ENCODE assay signal across 16 cellular contexts in genomic region chr15:93312891-93313486, GRCh38.
DNase-seq lines count a peak whose midpoint lies in the region; ATAC-seq and TF ChIP-seq lines count a peak whose summit lies in the region.
"Had no signal": no experiment of that assay in that cellular context is flagged by ENCODE, and none has a peak within 500 bp of the region (broad histone marks: within the 10 kb centered on the region; RNA-seq: fewer than 3 reads in every experiment).

No MANE protein-coding gene starts in this region.

- peak in 10 of 14 donors; percentile 3 to 80 (median 60) for DNase-seq in C1 segment of cervical spinal cord (lab: John Stamatoyannopoulos, UW)
- DNase-seq in hippocampal formation (lab: John Stamatoyannopoulos, UW) = peak; percentile 35 to 64
- peak in 44 of 56 donors; percentile 12 to 84 (median 50) for DNase-seq in nucleus accumbens (lab: John Stamatoyannopoulos, UW)
- DNase-seq in activated CD4-positive, alpha-beta T cell treated with anti-CD3 and anti-CD28 coated beads, Interleukin-2, amount 10 ng/mL, durations not matched to agents 7 days and 5 days = no peak
- no peak for DNase-seq in kidney glomerular epithelial cell (lab: John Stamatoyannopoulos, UW)
- DNase-seq: body of pancreas, foreskin fibroblast, naive B cell, NCI-H526 had no signal

- H3K36me3 Mint-ChIP-seq in brain = peaks cover 3% of the 10 kb centered on the region
- no peaks in the 10 kb centered on the region for H3K36me3 Mint-ChIP-seq in activated CD4-positive, alpha-beta T cell treated with anti-CD3 and anti-CD28 coated beads, Interleukin-2, amount 10 ng/mL, durations not matched to agents 7 days and 5 days (ENCODE audit: low read depth)
- H3K36me3 Mint-ChIP-seq: activated naive CD4-positive, alpha-beta T cell treated with anti-CD3 and anti-CD28 coated beads, Interleukin-2, amount 50 U/mL, for 24 hours; naive B cell had no signal

- TF ChIP-seq CTCF in brain (conservative IDR thresholded peaks at IDR 0.05) = no peak

- CTCF ChIA-PET in activated CD4-positive, alpha-beta T cell treated with anti-CD3 and anti-CD28 coated beads, Interleukin-2, amount 10 ng/mL, durations not matched to agents 7 days and 5 days (lab: Charles Lee) = no interaction called here

- H3K4me1 Mint-ChIP-seq in brain = peaks cover 55% of the 10 kb centered on the region
- no peaks in the 10 kb centered on the region for H3K4me1 Mint-ChIP-seq in activated CD4-positive, alpha-beta T cell treated with anti-CD3 and anti-CD28 coated beads, Interleukin-2, amount 10 ng/mL, durations not matched to agents 7 days and 5 days
- H3K4me1 Mint-ChIP-seq: activated naive CD4-positive, alpha-beta T cell treated with anti-CD3 and anti-CD28 coated beads, Interleukin-2, amount 50 U/mL, for 24 hours; naive B cell had no signal

- H3K27ac Mint-ChIP-seq in brain = peak overlapping the region; percentile 69 to 88 (median 82)
- H3K27ac Mint-ChIP-seq in activated CD4-positive, alpha-beta T cell treated with anti-CD3 and anti-CD28 coated beads, Interleukin-2, amount 10 ng/mL, durations not matched to agents 7 days and 5 days = no peak overlapping the region
- H3K27ac Mint-ChIP-seq: activated naive CD4-positive, alpha-beta T cell treated with anti-CD3 and anti-CD28 coated beads, Interleukin-2, amount 50 U/mL, for 24 hours; activated T-helper 1 cell treated with anti-CD3 and anti-CD28 coated beads, Interleukin-12 subunit alpha, Interleukin-12 subunit beta, Interleukin-2, Interleukin-4 antibody, amounts not matched to agents 30 ng/mL and 10 ng/mL and 1 ng/mL, durations not matched to agents 14 hours and 24 hours and 36 hours; dendritic cell treated with granulocyte-macrophage colony-stimulating factor and Interleukin-4, amounts not matched to agents 40 ng/mL and 50 ng/mL, for 4 days had no signal

- H3K27me3 Mint-ChIP-seq in brain = no peaks in the 10 kb centered on the region
- H3K27me3 Mint-ChIP-seq in activated CD4-positive, alpha-beta T cell treated with anti-CD3 and anti-CD28 coated beads, Interleukin-2, amount 10 ng/mL, durations not matched to agents 7 days and 5 days = peaks cover 4% of the 10 kb centered on the region

- POLR2A ChIA-PET in activated CD4-positive, alpha-beta T cell treated with anti-CD3 and anti-CD28 coated beads, Interleukin-2, amount 10 ng/mL, durations not matched to agents 7 days and 5 days (lab: Charles Lee) = no interaction called here

- peak overlapping the region; percentile 38 to 71 (median 60) for H3K4me3 Mint-ChIP-seq in brain
- no peak overlapping the region for H3K4me3 Mint-ChIP-seq in activated CD4-positive, alpha-beta T cell treated with anti-CD3 and anti-CD28 coated beads, Interleukin-2, amount 10 ng/mL, durations not matched to agents 7 days and 5 days
- H3K4me3 Mint-ChIP-seq: activated naive CD4-positive, alpha-beta T cell treated with anti-CD3 and anti-CD28 coated beads, Interleukin-2, amount 50 U/mL, for 24 hours; activated T-helper 1 cell treated with anti-CD3 and anti-CD28 coated beads, Interleukin-12 subunit alpha, Interleukin-12 subunit beta, Interleukin-2, Interleukin-4 antibody, amounts not matched to agents 30 ng/mL and 10 ng/mL and 1 ng/mL, durations not matched to agents 14 hours and 24 hours and 36 hours; dendritic cell treated with granulocyte-macrophage colony-stimulating factor and Interleukin-4, amounts not matched to agents 40 ng/mL and 50 ng/mL, for 4 days had no signal

- ATAC-seq in GM18907 (IDR thresholded peaks at IDR 0.05; ENCODE audit: unreplicated experiment) (no peak), HG02870 (IDR thresholded peaks at IDR 0.05; ENCODE audit: unreplicated experiment) (no peak)
- ATAC-seq: A549, body of pancreas had no signal

- peaks cover 0 to 14% (median 5%) of the 10 kb centered on the region in 5 experiments for H3K9me3 Mint-ChIP-seq in brain
- H3K9me3 Mint-ChIP-seq in activated CD4-positive, alpha-beta T cell treated with anti-CD3 and anti-CD28 coated beads, Interleukin-2, amount 10 ng/mL, durations not matched to agents 7 days and 5 days = no peaks in the 10 kb centered on the region
- H3K9me3 Mint-ChIP-seq: activated naive CD4-positive, alpha-beta T cell treated with anti-CD3 and anti-CD28 coated beads, Interleukin-2, amount 50 U/mL, for 24 hours; activated T-helper 1 cell treated with anti-CD3 and anti-CD28 coated beads, Interleukin-12 subunit alpha, Interleukin-12 subunit beta, Interleukin-2, Interleukin-4 antibody, amounts not matched to agents 30 ng/mL and 10 ng/mL and 1 ng/mL, durations not matched to agents 14 hours and 24 hours and 36 hours; dendritic cell treated with granulocyte-macrophage colony-stimulating factor and Interleukin-4, amounts not matched to agents 40 ng/mL and 50 ng/mL, for 4 days had no signal

Comparison
In these comparisons a context has a peak if more than half of its experiments do, and no peak if none do; other contexts are left out.
1. DNase-seq: peak in C1 segment of cervical spinal cord (10 of 14), hippocampal formation (2 of 2) and nucleus accumbens (44 of 56); none in activated CD4-positive, alpha-beta T cell treated with anti-CD3 and anti-CD28 coated beads, Interleukin-2, amount 10 ng/mL, durations not matched to agents 7 days and 5 days (single experiment) and kidney glomerular epithelial cell (single experiment).